In the genomic region with DNA sequence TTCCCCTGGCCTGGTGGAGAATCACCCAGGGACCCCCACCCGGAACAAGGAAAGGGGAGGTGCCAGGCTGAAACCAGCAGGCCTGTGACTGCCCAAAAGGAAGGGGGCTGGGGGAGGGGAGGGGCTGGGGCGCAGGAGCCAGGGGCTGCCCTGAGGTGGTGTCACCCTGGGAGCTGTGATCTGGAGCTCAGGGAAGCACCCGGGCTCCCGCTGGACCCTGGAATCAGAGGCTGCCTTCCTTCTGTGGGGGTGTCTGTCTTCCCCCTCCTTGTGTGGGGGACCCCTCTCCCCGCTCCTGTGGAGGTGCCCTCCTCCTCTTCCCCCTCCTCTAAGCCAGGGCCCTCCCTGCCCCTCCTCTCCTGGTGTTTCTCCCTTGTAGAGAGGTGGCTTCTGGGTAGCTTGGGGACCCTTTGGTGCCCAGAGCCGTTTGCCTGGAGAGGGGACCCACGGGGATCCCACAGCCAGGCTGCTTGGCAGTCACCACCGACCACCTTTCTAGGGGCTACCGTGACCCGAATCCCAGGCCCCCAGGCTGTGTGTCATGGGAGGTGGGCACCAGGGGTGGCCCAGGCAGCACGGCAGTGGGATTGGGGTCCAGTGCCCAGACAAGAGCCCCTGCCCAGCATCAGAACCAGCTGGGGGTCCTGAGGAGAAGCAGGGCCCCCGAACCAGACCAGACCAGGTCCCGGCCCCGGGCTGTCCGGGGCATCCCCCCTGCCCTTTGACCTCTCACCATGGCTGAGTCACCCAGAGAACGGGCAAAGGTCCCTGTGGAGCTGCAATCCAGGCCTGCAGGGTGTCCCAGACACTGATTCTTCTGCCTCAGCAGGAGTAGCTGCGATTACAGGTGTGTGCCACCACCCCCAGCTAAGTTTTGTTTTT, we compare ENCODE assay signal across 1 cellular context.
TF ChIP-seq lines count a peak whose summit lies in the region.

No MANE protein-coding gene starts in this region.

TF ChIP-seq in HepG2, 621 proteins besides CTCF, POLR2A, EP300 and RAD21 (continued from another document and continues in another):
- TF ChIP-seq, protein P1, sequence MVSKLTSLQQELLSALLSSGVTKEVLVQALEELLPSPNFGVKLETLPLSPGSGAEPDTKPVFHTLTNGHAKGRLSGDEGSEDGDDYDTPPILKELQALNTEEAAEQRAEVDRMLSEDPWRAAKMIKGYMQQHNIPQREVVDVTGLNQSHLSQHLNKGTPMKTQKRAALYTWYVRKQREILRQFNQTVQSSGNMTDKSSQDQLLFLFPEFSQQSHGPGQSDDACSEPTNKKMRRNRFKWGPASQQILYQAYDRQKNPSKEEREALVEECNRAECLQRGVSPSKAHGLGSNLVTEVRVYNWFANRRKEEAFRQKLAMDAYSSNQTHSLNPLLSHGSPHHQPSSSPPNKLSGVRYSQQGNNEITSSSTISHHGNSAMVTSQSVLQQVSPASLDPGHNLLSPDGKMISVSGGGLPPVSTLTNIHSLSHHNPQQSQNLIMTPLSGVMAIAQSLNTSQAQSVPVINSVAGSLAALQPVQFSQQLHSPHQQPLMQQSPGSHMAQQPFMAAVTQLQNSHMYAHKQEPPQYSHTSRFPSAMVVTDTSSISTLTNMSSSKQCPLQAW (CRISPR knock-in tag; IDR thresholded peaks at IDR 0.05) = 0 out of 2 replicates have a peak, but pooled peaks have one; percentile 42
- TF ChIP-seq RELA (CRISPR knock-in tag; IDR thresholded peaks at IDR 0.05) (0 out of 2 replicates have a peak, but pooled peaks have one; percentile 73), U2AF2 (IDR thresholded peaks at IDR 0.05; ENCODE audit: low read depth, low read length) (no peak), ETV6 (CRISPR knock-in tag; conservative IDR thresholded peaks at IDR 0.05) (no peak), KDM2A (CRISPR knock-in tag; IDR thresholded peaks at IDR 0.05; ENCODE audit: borderline replicate concordance, low read depth) (peak; percentile 75; the same call in 1 of the 2 replicates), NFKBIZ (CRISPR knock-in tag; IDR thresholded peaks at IDR 0.05) (no peak), ELF4 (CRISPR knock-in tag; IDR thresholded peaks at IDR 0.05; ENCODE audit: borderline replicate concordance) (no peak), XBP1 (CRISPR knock-in tag; IDR thresholded peaks at IDR 0.05) (no peak), JUND (CRISPR knock-in tag; IDR thresholded peaks at IDR 0.05) (peak; percentile 92), NONO (IDR thresholded peaks at IDR 0.05) (no peak), NONO (CRISPR knock-in tag; conservative IDR thresholded peaks at IDR 0.05) (peak; percentile 10; the same call in 1 of the 2 replicates), ZNF724P (CRISPR knock-in tag; IDR thresholded peaks at IDR 0.05; ENCODE audit: borderline replicate concordance) (no peak), THRA (CRISPR knock-in tag; IDR thresholded peaks at IDR 0.05; ENCODE audit: borderline replicate concordance) (no peak; the same call in 1 of the 2 replicates), MED1 (CRISPR knock-in tag; IDR thresholded peaks at IDR 0.05) (peak; percentile 30; the same call in 1 of the 2 replicates), KMT2A (CRISPR knock-in tag; IDR thresholded peaks at IDR 0.05) (no peak), SP4 (CRISPR knock-in tag; IDR thresholded peaks at IDR 0.05) (peak; percentile 42; the same call in 1 of the 2 replicates), MIER2 (CRISPR knock-in tag; IDR thresholded peaks at IDR 0.05) (no peak), ZFP82 (CRISPR knock-in tag; IDR thresholded peaks at IDR 0.05; ENCODE audit: borderline replicate concordance) (no peak), ISX (CRISPR knock-in tag; conservative IDR thresholded peaks at IDR 0.05) (no peak), ZNF496 (CRISPR knock-in tag; IDR thresholded peaks at IDR 0.05; ENCODE audit: insufficient replicate concordance) (no peak), ZNF562 (CRISPR knock-in tag; IDR thresholded peaks at IDR 0.05; ENCODE audit: borderline replicate concordance) (no peak), AKAP8 (CRISPR knock-in tag; IDR thresholded peaks at IDR 0.05) (peak; percentile 96), ZNF354B (CRISPR knock-in tag; IDR thresholded peaks at IDR 0.05) (no peak), ZNF781 (CRISPR knock-in tag; IDR thresholded peaks at IDR 0.05; ENCODE audit: borderline replicate concordance, not compliant biosample characterization) (no peak), TGIF2 (CRISPR knock-in tag; IDR thresholded peaks at IDR 0.05) (no peak), SETDB1 (CRISPR knock-in tag; IDR thresholded peaks at IDR 0.05; ENCODE audit: borderline replicate concordance) (no peak), AHDC1 (CRISPR knock-in tag; IDR thresholded peaks at IDR 0.05; ENCODE audit: borderline replicate concordance) (no peak), ZNF451 (CRISPR knock-in tag; IDR thresholded peaks at IDR 0.05) (no peak; the same call in 1 of the 2 replicates), IRF2 (CRISPR knock-in tag; IDR thresholded peaks at IDR 0.05) (no peak), ZFP36 (IDR thresholded peaks at IDR 0.05; ENCODE audit: borderline replicate concordance, low read depth, low read length, partially characterized antibody) (no peak)
- TF ChIP-seq, protein P2, sequence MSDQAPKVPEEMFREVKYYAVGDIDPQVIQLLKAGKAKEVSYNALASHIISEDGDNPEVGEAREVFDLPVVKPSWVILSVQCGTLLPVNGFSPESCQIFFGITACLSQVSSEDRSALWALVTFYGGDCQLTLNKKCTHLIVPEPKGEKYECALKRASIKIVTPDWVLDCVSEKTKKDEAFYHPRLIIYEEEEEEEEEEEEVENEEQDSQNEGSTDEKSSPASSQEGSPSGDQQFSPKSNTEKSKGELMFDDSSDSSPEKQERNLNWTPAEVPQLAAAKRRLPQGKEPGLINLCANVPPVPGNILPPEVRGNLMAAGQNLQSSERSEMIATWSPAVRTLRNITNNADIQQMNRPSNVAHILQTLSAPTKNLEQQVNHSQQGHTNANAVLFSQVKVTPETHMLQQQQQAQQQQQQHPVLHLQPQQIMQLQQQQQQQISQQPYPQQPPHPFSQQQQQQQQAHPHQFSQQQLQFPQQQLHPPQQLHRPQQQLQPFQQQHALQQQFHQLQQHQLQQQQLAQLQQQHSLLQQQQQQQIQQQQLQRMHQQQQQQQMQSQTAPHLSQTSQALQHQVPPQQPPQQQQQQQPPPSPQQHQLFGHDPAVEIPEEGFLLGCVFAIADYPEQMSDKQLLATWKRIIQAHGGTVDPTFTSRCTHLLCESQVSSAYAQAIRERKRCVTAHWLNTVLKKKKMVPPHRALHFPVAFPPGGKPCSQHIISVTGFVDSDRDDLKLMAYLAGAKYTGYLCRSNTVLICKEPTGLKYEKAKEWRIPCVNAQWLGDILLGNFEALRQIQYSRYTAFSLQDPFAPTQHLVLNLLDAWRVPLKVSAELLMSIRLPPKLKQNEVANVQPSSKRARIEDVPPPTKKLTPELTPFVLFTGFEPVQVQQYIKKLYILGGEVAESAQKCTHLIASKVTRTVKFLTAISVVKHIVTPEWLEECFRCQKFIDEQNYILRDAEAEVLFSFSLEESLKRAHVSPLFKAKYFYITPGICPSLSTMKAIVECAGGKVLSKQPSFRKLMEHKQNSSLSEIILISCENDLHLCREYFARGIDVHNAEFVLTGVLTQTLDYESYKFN (CRISPR knock-in tag; conservative IDR thresholded peaks at IDR 0.05) = peak; percentile 72; the same call in 1 of the 2 replicates
- TF ChIP-seq, protein P3, sequence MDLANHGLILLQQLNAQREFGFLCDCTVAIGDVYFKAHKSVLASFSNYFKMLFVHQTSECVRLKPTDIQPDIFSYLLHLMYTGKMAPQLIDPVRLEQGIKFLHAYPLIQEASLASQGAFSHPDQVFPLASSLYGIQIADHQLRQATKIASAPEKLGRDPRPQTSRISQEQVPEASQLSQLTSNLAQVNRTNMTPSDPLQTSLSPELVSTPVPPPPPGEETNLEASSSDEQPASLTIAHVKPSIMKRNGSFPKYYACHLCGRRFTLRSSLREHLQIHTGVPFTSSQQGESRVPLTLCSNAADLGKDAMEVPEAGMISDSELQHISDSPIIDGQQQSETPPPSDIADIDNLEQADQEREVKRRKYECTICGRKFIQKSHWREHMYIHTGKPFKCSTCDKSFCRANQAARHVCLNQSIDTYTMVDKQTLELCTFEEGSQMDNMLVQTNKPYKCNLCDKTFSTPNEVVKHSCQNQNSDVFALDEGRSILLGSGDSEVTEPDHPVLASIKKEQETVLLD (CRISPR knock-in tag; IDR thresholded peaks at IDR 0.05; ENCODE audit: low read depth) = no peak
- TF ChIP-seq, protein P4, sequence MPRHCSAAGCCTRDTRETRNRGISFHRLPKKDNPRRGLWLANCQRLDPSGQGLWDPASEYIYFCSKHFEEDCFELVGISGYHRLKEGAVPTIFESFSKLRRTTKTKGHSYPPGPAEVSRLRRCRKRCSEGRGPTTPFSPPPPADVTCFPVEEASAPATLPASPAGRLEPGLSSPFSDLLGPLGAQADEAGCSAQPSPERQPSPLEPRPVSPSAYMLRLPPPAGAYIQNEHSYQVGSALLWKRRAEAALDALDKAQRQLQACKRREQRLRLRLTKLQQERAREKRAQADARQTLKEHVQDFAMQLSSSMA (CRISPR knock-in tag; IDR thresholded peaks at IDR 0.05) = no peak
- TF ChIP-seq, protein P5, sequence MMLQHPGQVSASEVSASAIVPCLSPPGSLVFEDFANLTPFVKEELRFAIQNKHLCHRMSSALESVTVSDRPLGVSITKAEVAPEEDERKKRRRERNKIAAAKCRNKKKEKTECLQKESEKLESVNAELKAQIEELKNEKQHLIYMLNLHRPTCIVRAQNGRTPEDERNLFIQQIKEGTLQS (CRISPR knock-in tag; IDR thresholded peaks at IDR 0.05) = peak; percentile 95
- TF ChIP-seq, protein P6, sequence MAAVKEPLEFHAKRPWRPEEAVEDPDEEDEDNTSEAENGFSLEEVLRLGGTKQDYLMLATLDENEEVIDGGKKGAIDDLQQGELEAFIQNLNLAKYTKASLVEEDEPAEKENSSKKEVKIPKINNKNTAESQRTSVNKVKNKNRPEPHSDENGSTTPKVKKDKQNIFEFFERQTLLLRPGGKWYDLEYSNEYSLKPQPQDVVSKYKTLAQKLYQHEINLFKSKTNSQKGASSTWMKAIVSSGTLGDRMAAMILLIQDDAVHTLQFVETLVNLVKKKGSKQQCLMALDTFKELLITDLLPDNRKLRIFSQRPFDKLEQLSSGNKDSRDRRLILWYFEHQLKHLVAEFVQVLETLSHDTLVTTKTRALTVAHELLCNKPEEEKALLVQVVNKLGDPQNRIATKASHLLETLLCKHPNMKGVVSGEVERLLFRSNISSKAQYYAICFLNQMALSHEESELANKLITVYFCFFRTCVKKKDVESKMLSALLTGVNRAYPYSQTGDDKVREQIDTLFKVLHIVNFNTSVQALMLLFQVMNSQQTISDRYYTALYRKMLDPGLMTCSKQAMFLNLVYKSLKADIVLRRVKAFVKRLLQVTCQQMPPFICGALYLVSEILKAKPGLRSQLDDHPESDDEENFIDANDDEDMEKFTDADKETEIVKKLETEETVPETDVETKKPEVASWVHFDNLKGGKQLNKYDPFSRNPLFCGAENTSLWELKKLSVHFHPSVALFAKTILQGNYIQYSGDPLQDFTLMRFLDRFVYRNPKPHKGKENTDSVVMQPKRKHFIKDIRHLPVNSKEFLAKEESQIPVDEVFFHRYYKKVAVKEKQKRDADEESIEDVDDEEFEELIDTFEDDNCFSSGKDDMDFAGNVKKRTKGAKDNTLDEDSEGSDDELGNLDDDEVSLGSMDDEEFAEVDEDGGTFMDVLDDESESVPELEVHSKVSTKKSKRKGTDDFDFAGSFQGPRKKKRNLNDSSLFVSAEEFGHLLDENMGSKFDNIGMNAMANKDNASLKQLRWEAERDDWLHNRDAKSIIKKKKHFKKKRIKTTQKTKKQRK (IDR thresholded peaks at IDR 0.05; ENCODE audit: low read length) = no peak
